In the genomic region with DNA sequence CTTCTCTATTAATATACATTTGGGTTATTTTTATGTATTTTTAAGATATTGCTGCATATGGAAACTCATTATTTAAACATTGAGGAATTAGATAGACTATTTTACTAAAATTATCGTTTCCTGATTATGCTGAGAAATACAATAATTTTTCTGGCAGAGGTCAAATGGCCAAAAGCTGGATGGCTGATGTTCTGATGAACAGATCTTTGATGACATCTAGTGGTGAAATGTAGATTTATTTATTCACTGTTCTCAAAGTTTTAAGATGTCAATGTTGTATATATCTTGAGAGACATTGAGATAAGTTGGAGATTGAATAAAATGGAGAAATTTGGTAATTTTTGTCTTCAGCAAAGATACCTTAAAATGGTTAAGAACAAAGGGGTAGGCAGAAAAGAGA, we compare ENCODE assay signal across 8 cellular contexts.
DNase-seq lines count a peak whose midpoint lies in the region; ATAC-seq, FAIRE-seq and TF ChIP-seq lines count a peak whose summit lies in the region.

No MANE protein-coding gene starts in this region.

- peak; percentile 38 for ATAC-seq in HG02870 (IDR thresholded peaks at IDR 0.05; ENCODE audit: unreplicated experiment)
- ATAC-seq in GM21737 (IDR thresholded peaks at IDR 0.05; ENCODE audit: unreplicated experiment), result no peak

- H4K20me1 ChIP-seq in osteoblast (ENCODE audit: insufficient read depth, low read length), result no peaks in the 10 kb centered on the region

- H3K9me3 ChIP-seq in NT2/D1 (ENCODE audit: insufficient read depth, low read length) (no peaks in the 10 kb centered on the region), osteoblast (ENCODE audit: low read depth, low read length) (no peaks in the 10 kb centered on the region)

- H3K4me2 ChIP-seq in osteoblast (ENCODE audit: insufficient read depth, low read length), result no peak overlapping the region

- FAIRE-seq in endometrium (lab: Jason Lieb, UNC), result peak; percentile 94

- no peak overlapping the region for H3K9ac ChIP-seq in NT2/D1 (ENCODE audit: insufficient read length, low read depth)

- H3K79me2 ChIP-seq in osteoblast (ENCODE audit: insufficient read depth, low read length), result no peaks in the 10 kb centered on the region

- H3K27me3 ChIP-seq in NT2/D1 (ENCODE audit: insufficient read depth, insufficient read length) (no peaks in the 10 kb centered on the region), osteoblast (ENCODE audit: insufficient read depth, low read length) (no peaks in the 10 kb centered on the region)

- no peak overlapping the region for H2AFZ ChIP-seq in osteoblast (ENCODE audit: low read length)

- DNase-seq in GM04503 (ENCODE audit: low read depth) (peak; percentile 0), NT2/D1 (ENCODE audit: low read depth, low spot score) (peak; percentile 6), osteoblast (ENCODE audit: insufficient read length, low spot score, missing footprints) (no peak), activated gamma-delta T cell treated with Interleukin-2 at 50 U/mL for 16 hours (no peak)
- no peak for DNase-seq in activated CD8-positive, alpha-beta memory T cell treated with anti-CD3 and anti-CD28 coated beads for 24 hours

- H3K36me3 ChIP-seq in NT2/D1 (ENCODE audit: insufficient read depth, insufficient read length, low read length) (no peaks in the 10 kb centered on the region), osteoblast (ENCODE audit: insufficient read depth, low read length) (no peaks in the 10 kb centered on the region)

- peak; percentile 55 for TF ChIP-seq CTCF in osteoblast (IDR thresholded peaks at IDR 0.05; ENCODE audit: extremely low read depth, low read depth, low read length)

- no peaks in the 10 kb centered on the region for H3K4me1 ChIP-seq in NT2/D1 (ENCODE audit: insufficient read depth, insufficient read length)
- H3K4me1 ChIP-seq in osteoblast (ENCODE audit: insufficient read depth, low read length), result no peaks in the 10 kb centered on the region

- no peak overlapping the region for H3K27ac ChIP-seq in osteoblast (ENCODE audit: low read depth, low read length)

- H3K4me3 ChIP-seq in NT2/D1 (ENCODE audit: insufficient read length, low read depth), result no peak overlapping the region
- no peak overlapping the region for H3K4me3 ChIP-seq in osteoblast (ENCODE audit: insufficient read depth, low read length)

Comparison
In these comparisons a context has a peak if more than half of its experiments do, and no peak if none do; other contexts are left out.
1. DNase-seq: peak in GM04503 (single experiment) and NT2/D1 (single experiment); none in osteoblast (single experiment), activated gamma-delta T cell treated with Interleukin-2 at 50 U/mL for 16 hours (single experiment) and activated CD8-positive, alpha-beta memory T cell treated with anti-CD3 and anti-CD28 coated beads for 24 hours (single experiment).